15 cellular contexts compared by ENCODE assay signal in genomic region chr7:151389096-151389767, GRCh38. TPM values are rescaled to one million over a fixed set of nuclear protein-coding genes. Genes with fewer than 3 reads are reported as not detected.
DNase-seq lines count a peak whose midpoint lies in the region; ATAC-seq lines count a peak whose summit lies in the region.
"Had no signal": no experiment of that assay in that cellular context is flagged by ENCODE, and none has a peak within 500 bp of the region (broad histone marks: within the 10 kb centered on the region; RNA-seq: fewer than 3 reads in every experiment).

No MANE protein-coding gene starts in this region.

- no peak overlapping the region for H3K9ac ChIP-seq in neuronal stem cell (ENCODE audit: low read depth, low read length, poor library complexity)

- no peak overlapping the region for H3K4ac ChIP-seq in neuronal stem cell (ENCODE audit: low read length)

- ATAC-seq in central memory CD8-positive, alpha-beta T cell (replicated peaks; ENCODE audit: extremely low read depth, poor library complexity, severe bottlenecking) = no peak
- ATAC-seq in HG02938 (IDR thresholded peaks at IDR 0.05; ENCODE audit: unreplicated experiment) = no peak
- ATAC-seq: A549 had no signal

- H2BK5ac ChIP-seq in neuronal stem cell (ENCODE audit: low read length) = no peak overlapping the region

- H3K27me3 Mint-ChIP-seq in central memory CD8-positive, alpha-beta T cell = peaks cover 16% of the 10 kb centered on the region

- no peaks in the 10 kb centered on the region for H3K36me3 Mint-ChIP-seq in central memory CD8-positive, alpha-beta T cell (ENCODE audit: insufficient read depth)
- H3K36me3 Mint-ChIP-seq: CD8-positive, alpha-beta memory T cell had no signal

- DNase-seq in central memory CD8-positive, alpha-beta T cell (ENCODE audit: low spot score in 2 of 2) = no peak
- DNase-seq in left kidney (ENCODE audit: low read depth, low spot score) (peak; percentile 34), neuronal stem cell (ENCODE audit: low spot score) (no peak), NCI-H69 (lab: John Stamatoyannopoulos, UW) (no peak), CD1c-positive myeloid dendritic cell (ENCODE audit: extremely low spot score) (no peak)
- DNase-seq: BE2C, Caco-2, DMS53, GF-D8 had no signal

- H3K14ac ChIP-seq in neuronal stem cell (ENCODE audit: low read length) = no peak overlapping the region

- H2BK120ac ChIP-seq in neuronal stem cell (ENCODE audit: low read depth, low read length) = no peak overlapping the region

- H3K27ac ChIP-seq in neuronal stem cell (replicated peaks; ENCODE audit: low read length) = no peak overlapping the region
- H3K27ac ChIP-seq: A549, C4-2B had no signal

- H3K36me3 ChIP-seq in neuronal stem cell (replicated peaks in 1 of 2; ENCODE audit: control insufficient read depth in 2 of 2, insufficient read depth in 2 of 2, low read length in 2 of 2) = peaks cover 7 to 12% of the 10 kb centered on the region in 2 donors
- H3K36me3 ChIP-seq: BE2C, HAP-1 had no signal

- H4K8ac ChIP-seq in neuronal stem cell (ENCODE audit: low read depth, low read length) = no peak overlapping the region

- no peak overlapping the region for H3K4me3 ChIP-seq in neuronal stem cell (ENCODE audit: low read length in 2 of 2)
- H3K4me3 ChIP-seq: A549, HAP-1 had no signal

- H2BK15ac ChIP-seq in neuronal stem cell (ENCODE audit: low read length) = no peak overlapping the region

- peaks cover 0 to 15% of the 10 kb centered on the region in 2 donors for H3K4me1 ChIP-seq in neuronal stem cell (ENCODE audit: control insufficient read depth in 2 of 2, insufficient read depth in 1 of 2, low read depth in 1 of 2, low read length in 2 of 2)
- H3K4me1 ChIP-seq: BE2C, HAP-1 had no signal

- H3K4me3 Mint-ChIP-seq in central memory CD8-positive, alpha-beta T cell = no peak overlapping the region
- H3K4me3 Mint-ChIP-seq: CD8-positive, alpha-beta memory T cell had no signal

- H2AFZ ChIP-seq in neuronal stem cell (ENCODE audit: low read length) = no peak overlapping the region

- no peak overlapping the region for H2BK12ac ChIP-seq in neuronal stem cell (ENCODE audit: low read length)

- H2AK5ac ChIP-seq in neuronal stem cell (ENCODE audit: low read depth, low read length) = no peak overlapping the region

- no peaks in the 10 kb centered on the region for H3K27me3 ChIP-seq in neuronal stem cell (ENCODE audit: control insufficient read depth in 3 of 3, insufficient read depth in 3 of 3, low read depth in 1 of 3, low read length in 3 of 3)
- H3K27me3 ChIP-seq: BE2C had no signal

- no peaks in the 10 kb centered on the region for H3K9me3 Mint-ChIP-seq in central memory CD8-positive, alpha-beta T cell
- H3K9me3 Mint-ChIP-seq: CD8-positive, alpha-beta memory T cell had no signal

- peak overlapping the region; percentile 11 for H3K18ac ChIP-seq in neuronal stem cell (ENCODE audit: low read length)

- H3K23ac ChIP-seq in neuronal stem cell (ENCODE audit: low read depth, low read length, poor library complexity) = peak overlapping the region; percentile 17

- H3K4me1 Mint-ChIP-seq in central memory CD8-positive, alpha-beta T cell = no peaks in the 10 kb centered on the region

- H3K9me3 ChIP-seq in neuronal stem cell (replicated peaks in 1 of 2; ENCODE audit: control insufficient read depth in 2 of 2, insufficient read depth in 1 of 2, low read depth in 1 of 2, low read length in 2 of 2) = no peaks in the 10 kb centered on the region
- H3K9me3 ChIP-seq: A549, BE2C, Caco-2, HAP-1 had no signal

- no CpG with 5 or more reads among the region's 21 CpGs for WGBS in neuronal stem cell (ENCODE audit: extremely low coverage in 2 of 2, insufficient read length in 2 of 2, insufficient replicate concordance in 1 of 2), 2 donors

- peak overlapping the region; percentile 49 for H3K27ac Mint-ChIP-seq in central memory CD8-positive, alpha-beta T cell (ENCODE audit: low read depth)

- no peak overlapping the region for H3K4me2 ChIP-seq in neuronal stem cell (ENCODE audit: insufficient read depth, low read length, poor library complexity, severe bottlenecking)
- H3K4me2 ChIP-seq: A549 had no signal

- no peak overlapping the region for H4K91ac ChIP-seq in neuronal stem cell (ENCODE audit: low read depth, low read length, poor library complexity)

- H3K79me1 ChIP-seq in neuronal stem cell (ENCODE audit: low read depth, low read length) = no peaks in the 10 kb centered on the region

RNA-seq across cellular contexts. Expression of gene WDR86, which starts 20.6 kb away (rescaled TPM):
- 20.7 TPM for polyA plus RNA-seq in neuronal stem cell (2013, experiment 1 of 2)
- polyA plus RNA-seq in neuronal stem cell (2013, experiment 2 of 2) = 20.8 TPM

RNA-seq across cellular contexts. Expression of gene NUB1, which starts 47.6 kb away (rescaled TPM):
- 74.1 TPM for polyA plus RNA-seq in neuronal stem cell (2013, experiment 1 of 2)
- 73.2 TPM for polyA plus RNA-seq in neuronal stem cell (2013, experiment 2 of 2)

RNA-seq across cellular contexts. Expression of gene CRYGN, which starts 50.7 kb away (rescaled TPM):
- 0.24 TPM for polyA plus RNA-seq in neuronal stem cell (2013, experiment 1 of 2)
- polyA plus RNA-seq in neuronal stem cell (2013, experiment 2 of 2) = 0.26 TPM
- polyA plus RNA-seq: A549, AG04450 had no signal
